8 cellular contexts compared by ENCODE assay signal in genomic region chr20:45771182-45771759, GRCh38. TPM values are rescaled to one million over a fixed set of nuclear protein-coding genes. Genes with fewer than 3 reads are reported as not detected.
DNase-seq lines count a peak whose midpoint lies in the region; ATAC-seq, FAIRE-seq and TF ChIP-seq lines count a peak whose summit lies in the region.

No MANE protein-coding gene starts in this region.

- H3K27me3 ChIP-seq in Karpas-422 (ENCODE audit: low read length) = no peaks in the 10 kb centered on the region

- H3K9me3 Mint-ChIP-seq in neural crest cell = no peaks in the 10 kb centered on the region

- H3K36me3 ChIP-seq in Karpas-422 (ENCODE audit: insufficient read depth, low read length) = no peaks in the 10 kb centered on the region

- TF ChIP-seq CTCF in fibroblast of the aortic adventitia (IDR thresholded peaks at IDR 0.05; ENCODE audit: insufficient read depth, low read length) (peak; percentile 88), neural crest cell (conservative IDR thresholded peaks at IDR 0.05) (peak; percentile 99)

- H3K4me3 Mint-ChIP-seq in neural crest cell = no peak overlapping the region

- peak; percentile 73 for FAIRE-seq in RCC 7860 (lab: Jason Lieb, UNC)

- ATAC-seq in HG02938 (IDR thresholded peaks at IDR 0.05; ENCODE audit: unreplicated experiment) = no peak

- H4K20me1 ChIP-seq in Karpas-422 (ENCODE audit: insufficient read depth, low read depth, low read length) = no peaks in the 10 kb centered on the region

- no peaks in the 10 kb centered on the region for H3K9me3 ChIP-seq in Karpas-422 (ENCODE audit: low read length)

- H3K27me3 Mint-ChIP-seq in neural crest cell (ENCODE audit: low read depth) = no peaks in the 10 kb centered on the region

- H3K9ac ChIP-seq in Karpas-422 (ENCODE audit: low read length) = no peak overlapping the region

- H3K4me3 ChIP-seq in Karpas-422 (ENCODE audit: low read length) (no peak overlapping the region), fibroblast of the aortic adventitia (ENCODE audit: low read depth, low read length) (no peak overlapping the region)

- no peaks in the 10 kb centered on the region for H3K36me3 Mint-ChIP-seq in neural crest cell (ENCODE audit: low read depth)

- peaks cover 4% of the 10 kb centered on the region for H3K4me1 ChIP-seq in Karpas-422 (ENCODE audit: low read length)

- peak overlapping the region; percentile 93 for H3K27ac Mint-ChIP-seq in neural crest cell (ENCODE audit: unreplicated experiment)

- H2AFZ ChIP-seq in Karpas-422 (ENCODE audit: low read length) = peak overlapping the region; percentile 95; the same call in 1 of the 2 replicates

- no peaks in the 10 kb centered on the region for H3K9me2 ChIP-seq in Karpas-422 (replicated peaks; ENCODE audit: insufficient read depth, low read length)

- no peak overlapping the region for H3K27ac ChIP-seq in Karpas-422 (ENCODE audit: low read length)

- no peaks in the 10 kb centered on the region for H3K79me2 ChIP-seq in Karpas-422 (ENCODE audit: low read length)

- peaks cover 13% of the 10 kb centered on the region for H3K4me1 Mint-ChIP-seq in neural crest cell

- peak; percentile 94 for DNase-seq in DMS53 treated with DMSO at 0.1 percent for 48 hours (lab: John Stamatoyannopoulos, UW; ENCODE audit: unreplicated experiment)
- peak; percentile 90 for DNase-seq in Karpas-422
- DNase-seq in RCC 7860 (ENCODE audit: low spot score) = peak; percentile 69
- DNase-seq in activated T-cell treated with anti-CD3 and anti-CD28 coated beads, Interleukin-2, amount 50 U/mL, for 48 hours = peak; percentile 88 to 90
- peak; percentile 85 for DNase-seq in fibroblast of the aortic adventitia (ENCODE audit: low read depth)
- peak; percentile 84 for DNase-seq in neural crest cell (ENCODE audit: low read depth, low spot score)
- peak; percentile 63 for DNase-seq in stimulated activated naive CD4-positive, alpha-beta T cell treated with Interleukin-2 at 50 U/mL for 16 hours (lab: John Stamatoyannopoulos, UW)

- H3K4me2 ChIP-seq in Karpas-422 (ENCODE audit: low read depth, low read length, poor library complexity, severe bottlenecking) = no peak overlapping the region

RNA-seq across cellular contexts. Expression of gene WFDC3, which starts 20.4 kb away (rescaled TPM):
- not detected in 2 replicates for total RNA-seq in Karpas-422 (2014; rRNA removed; shearing (Covaris generic); ENCODE audit: low replicate concordance)
- 0.18 TPM in 1 of 2 replicates, not detected in the other for total RNA-seq in fibroblast of the aortic adventitia (ENCODE audit: low replicate concordance)
- not detected in 2 replicates for total RNA-seq in neural crest cell

RNA-seq across cellular contexts. Expression of gene DNTTIP1, which starts 20.5 kb away (rescaled TPM):
- 14.2 and 36.0 TPM in 2 replicates for total RNA-seq in Karpas-422 (2014; rRNA removed; shearing (Covaris generic); ENCODE audit: low replicate concordance)
- total RNA-seq in fibroblast of the aortic adventitia (ENCODE audit: low replicate concordance) = 17.4 and 26.4 TPM in 2 replicates
- 41.9 and 44.0 TPM in 2 replicates for total RNA-seq in neural crest cell

RNA-seq across cellular contexts. Expression of gene UBE2C, which starts 41.2 kb away (rescaled TPM):
- total RNA-seq in Karpas-422 (2014; rRNA removed; shearing (Covaris generic); ENCODE audit: low replicate concordance) = 124 and 141 TPM in 2 replicates
- total RNA-seq in fibroblast of the aortic adventitia (ENCODE audit: low replicate concordance) (0.49 and 53.3 TPM in 2 replicates), neural crest cell (202 and 212 TPM in 2 replicates)

RNA-seq across cellular contexts. Expression of gene SPINT4, which starts 49.1 kb away (rescaled TPM):
- not detected in 2 replicates for total RNA-seq in Karpas-422 (2014; rRNA removed; shearing (Covaris generic); ENCODE audit: low replicate concordance)
- total RNA-seq in fibroblast of the aortic adventitia (ENCODE audit: low replicate concordance) = not detected in 2 replicates
- not detected in 2 replicates for total RNA-seq in neural crest cell

RNA-seq across cellular contexts. Expression of gene TNNC2, which starts 55.8 kb away (rescaled TPM):
- not detected in 2 replicates for total RNA-seq in Karpas-422 (2014; rRNA removed; shearing (Covaris generic); ENCODE audit: low replicate concordance)
- total RNA-seq in fibroblast of the aortic adventitia (ENCODE audit: low replicate concordance) = 0.45 and 1.8 TPM in 2 replicates
- total RNA-seq in neural crest cell = not detected in 2 replicates
